Comparison of ENCODE assay signal across 8 cellular contexts in genomic region chr1:242147096-242147976, GRCh38.
DNase-seq lines count a peak whose midpoint lies in the region; ATAC-seq and TF ChIP-seq lines count a peak whose summit lies in the region.
"Had no signal": no experiment of that assay in that cellular context is flagged by ENCODE, and none has a peak within 500 bp of the region (broad histone marks: within the 10 kb centered on the region; RNA-seq: fewer than 3 reads in every experiment).

No MANE protein-coding gene starts in this region.

- in situ Hi-C loops in astrocyte of the cerebellum (cut with HindIII; ENCODE audit: low sequenced_read_pairs): no loop called here

- TF ChIP-seq CTCF in astrocyte of the cerebellum (IDR thresholded peaks at IDR 0.05; ENCODE audit: low read depth, low read length, missing control alignments) (no peak), chondrocyte (IDR thresholded peaks at IDR 0.05) (no peak)

- no peak overlapping the region for H3K4me3 Mint-ChIP-seq in chondrocyte (ENCODE audit: unreplicated experiment)

- DNase-seq in astrocyte of the cerebellum (ENCODE audit: low read depth): peak; percentile 32
- peak; percentile 56 for DNase-seq in pons (ENCODE audit: low spot score)
- no peak for DNase-seq in RPMI8226
- no peak for DNase-seq in activated gamma-delta T cell (lab: John Stamatoyannopoulos, UW)
- DNase-seq in chondrocyte (ENCODE audit: low spot score): no peak
- DNase-seq: NCI-H2227 treated with DMSO at 0.1 percent for 48 hours had no signal

- peak; percentile 60 for ATAC-seq in GM19397 (IDR thresholded peaks at IDR 0.05; ENCODE audit: unreplicated experiment)
- ATAC-seq in HG03521 (IDR thresholded peaks at IDR 0.05; ENCODE audit: unreplicated experiment): peak; percentile 44

- H3K4me1 Mint-ChIP-seq in chondrocyte (ENCODE audit: low read depth): peaks cover 4% of the 10 kb centered on the region

- H3K9me3 Mint-ChIP-seq in chondrocyte (ENCODE audit: low read depth): peaks cover 14% of the 10 kb centered on the region

- H3K4me3 ChIP-seq in astrocyte of the cerebellum (ENCODE audit: low read depth, low read length): peak overlapping the region; percentile 21

- no peak overlapping the region for H3K27ac Mint-ChIP-seq in chondrocyte (ENCODE audit: unreplicated experiment)

- peaks cover 2% of the 10 kb centered on the region for H3K27me3 Mint-ChIP-seq in chondrocyte (ENCODE audit: low read depth)

- H3K36me3 Mint-ChIP-seq in chondrocyte (ENCODE audit: low read depth): no peaks in the 10 kb centered on the region

Comparison
In these comparisons a context has a peak if more than half of its experiments do, and no peak if none do; other contexts are left out.
1. DNase-seq: peak in astrocyte of the cerebellum (single experiment) and pons (single experiment); none in RPMI8226 (single experiment), activated gamma-delta T cell (single experiment) and chondrocyte (single experiment).